In the genomic region with DNA sequence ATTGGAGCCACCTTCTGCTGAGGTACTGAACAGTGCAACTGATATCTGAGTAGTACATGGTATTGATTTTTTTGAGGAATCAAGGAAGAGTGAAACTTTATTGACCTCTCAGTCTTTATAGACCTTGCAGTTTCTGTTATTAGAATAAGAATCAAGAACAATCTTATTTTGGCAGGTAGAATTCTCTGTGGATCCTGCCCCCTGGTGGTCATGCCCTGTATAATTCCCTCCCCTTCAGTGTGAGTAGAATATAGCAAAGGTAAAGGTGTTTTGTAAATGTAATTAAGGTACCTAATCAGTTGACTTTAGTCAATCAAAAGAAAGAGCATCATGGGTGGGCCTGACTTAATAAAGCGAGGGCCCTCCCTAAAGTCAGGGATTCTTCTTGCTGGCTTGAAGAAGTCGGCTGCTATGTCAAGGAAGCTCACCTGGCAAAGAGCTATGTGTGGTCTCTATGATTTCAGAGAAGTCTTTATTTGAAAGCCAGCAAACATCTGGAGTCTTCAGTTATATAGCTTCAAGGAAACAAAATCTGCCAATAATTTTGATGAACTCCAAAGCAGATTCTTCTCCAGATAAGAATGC, we compare ENCODE assay signal across 9 cellular contexts.
DNase-seq lines count a peak whose midpoint lies in the region; ATAC-seq and TF ChIP-seq lines count a peak whose summit lies in the region.
"Had no signal": no experiment of that assay in that cellular context is flagged by ENCODE, and none has a peak within 500 bp of the region (broad histone marks: within the 10 kb centered on the region; RNA-seq: fewer than 3 reads in every experiment).

No MANE protein-coding gene starts in this region.

- H3K27me3 ChIP-seq in SU-DHL-6 (ENCODE audit: low read length) (no peaks in the 10 kb centered on the region), tibial artery (no peaks in the 10 kb centered on the region)
- H3K27me3 ChIP-seq: BLaER1 treated with 17β-estradiol and CSF1 and Interleukin-3, amounts not matched to agents 10 nM and 100 nM had no signal

- H3K36me3 ChIP-seq in SU-DHL-6 (ENCODE audit: low read length) (no peaks in the 10 kb centered on the region), tibial artery (no peaks in the 10 kb centered on the region)
- H3K36me3 ChIP-seq: BLaER1 treated with 17β-estradiol and CSF1 and Interleukin-3, amounts not matched to agents 10 nM and 100 nM had no signal

- no peak overlapping the region for H2AFZ ChIP-seq in SU-DHL-6 (ENCODE audit: low read depth, low read length, severe bottlenecking)

- intact Hi-C loops in tibial artery (cut with DNase I; ENCODE audit: low total_unique reads), result loop anchor here (10.0 kb wide), 1 partner anchor 133 kb away; no protein-coding TSS in a partner anchor

- peak; percentile 18 for DNase-seq in NCI-H1092 treated with DMSO at 0.1 percent for 48 hours (lab: John Stamatoyannopoulos, UW)
- no peak for DNase-seq in NCI-H1092 (lab: John Stamatoyannopoulos, UW)
- DNase-seq in iPS DF 4.7 (ENCODE audit: extremely low read depth, low spot score), result peak; percentile 1
- peak in 1 of 2 donors; percentile 31 for DNase-seq in tibial artery

- H3K9me3 ChIP-seq in SU-DHL-6 (ENCODE audit: insufficient read depth, low read length), result no peaks in the 10 kb centered on the region
- no peaks in the 10 kb centered on the region for H3K9me3 ChIP-seq in tibial artery
- H3K9me3 ChIP-seq: BLaER1 treated with 17β-estradiol and CSF1 and Interleukin-3, amounts not matched to agents 10 nM and 100 nM had no signal

- H3F3A ChIP-seq in SU-DHL-6 (ENCODE audit: insufficient read depth), result no peaks in the 10 kb centered on the region

- H3K9me2 ChIP-seq in SU-DHL-6 (replicated peaks; ENCODE audit: insufficient read depth, low read length), result no peaks in the 10 kb centered on the region

- peak; percentile 44 for ATAC-seq in HG02642 (IDR thresholded peaks at IDR 0.05; ENCODE audit: poor library complexity, unreplicated experiment)
- no peak for ATAC-seq in GM21737 (IDR thresholded peaks at IDR 0.05; ENCODE audit: unreplicated experiment)
- no peak for ATAC-seq in GM21526 (IDR thresholded peaks at IDR 0.05; ENCODE audit: low FRiP score, unreplicated experiment)

- H3K9ac ChIP-seq in SU-DHL-6 (ENCODE audit: low read length), result no peak overlapping the region
- H3K9ac ChIP-seq: BLaER1 treated with 17β-estradiol and CSF1 and Interleukin-3, amounts not matched to agents 10 nM and 100 nM had no signal

- no peaks in the 10 kb centered on the region for H4K20me1 ChIP-seq in SU-DHL-6 (ENCODE audit: low read depth, low read length)
- H4K20me1 ChIP-seq: BLaER1 treated with 17β-estradiol and CSF1 and Interleukin-3, amounts not matched to agents 10 nM and 100 nM had no signal

- no peak overlapping the region for H3K4me2 ChIP-seq in SU-DHL-6 (ENCODE audit: low read depth, low read length, poor library complexity, severe bottlenecking)
- H3K4me2 ChIP-seq: BLaER1 treated with 17β-estradiol and CSF1 and Interleukin-3, amounts not matched to agents 10 nM and 100 nM had no signal

- no peaks in the 10 kb centered on the region for H3K4me1 ChIP-seq in tibial artery
- H3K4me1 ChIP-seq: BLaER1 treated with 17β-estradiol and CSF1 and Interleukin-3, amounts not matched to agents 10 nM and 100 nM had no signal

- H3K4me3 ChIP-seq in SU-DHL-6 (ENCODE audit: insufficient read depth, low read length, poor library complexity, severe bottlenecking) (no peak overlapping the region), tibial artery (no peak overlapping the region)
- H3K4me3 ChIP-seq: BLaER1 treated with 17β-estradiol and CSF1 and Interleukin-3, amounts not matched to agents 10 nM and 100 nM had no signal

- H3K27ac ChIP-seq in SU-DHL-6 (ENCODE audit: low read depth, low read length) (no peak overlapping the region), tibial artery (no peak overlapping the region)
- H3K27ac ChIP-seq: BLaER1 treated with 17β-estradiol and CSF1 and Interleukin-3, amounts not matched to agents 10 nM and 100 nM had no signal

- H3K79me2 ChIP-seq in SU-DHL-6 (ENCODE audit: insufficient read depth, low read length), result no peaks in the 10 kb centered on the region

- TF ChIP-seq CTCF in SU-DHL-6 (IDR thresholded peaks at IDR 0.05; ENCODE audit: insufficient read depth, low read length, poor library complexity, severe bottlenecking), result peak; percentile 99
- peak; percentile 56 to 70 for TF ChIP-seq CTCF in tibial artery (IDR thresholded peaks at IDR 0.05)
